In genomic region chr1:21936366-21937031, GRCh38 we compare ENCODE assay signal across 1 cellular context.
TF ChIP-seq lines count a peak whose summit lies in the region.

No MANE protein-coding gene starts in this region.

TF ChIP-seq in K562, 482 proteins besides CTCF, POLR2A, EP300 and RAD21 (continued from another document and continues in another):
- peak; percentile 89 to 94 for TF ChIP-seq KDM1A (IDR thresholded peaks at IDR 0.05)
- no peak for TF ChIP-seq SRSF9 (IDR thresholded peaks at IDR 0.05; ENCODE audit: borderline replicate concordance, low read depth, low read length)
- no peak for TF ChIP-seq LEF1 (IDR thresholded peaks at IDR 0.05)
- no peak for TF ChIP-seq RREB1 (CRISPR knock-in tag; IDR thresholded peaks at IDR 0.05)
- TF ChIP-seq PURB (CRISPR knock-in tag; IDR thresholded peaks at IDR 0.05; ENCODE audit: low read depth): no peak
- peak; percentile 65 for TF ChIP-seq SAP30 (IDR thresholded peaks at IDR 0.05; ENCODE audit: borderline replicate concordance, insufficient read depth, low read depth, low read length, poor library complexity, severe bottlenecking)
- peak; percentile 27 for TF ChIP-seq CCNT2 (IDR thresholded peaks at IDR 0.05; ENCODE audit: borderline replicate concordance, extremely low read depth, insufficient read length, low read depth, low read length)
- TF ChIP-seq ZNF707 (CRISPR knock-in tag; conservative IDR thresholded peaks at IDR 0.05): no peak; the same call in 1 of the 2 replicates
- no peak for TF ChIP-seq ID3 (CRISPR knock-in tag; IDR thresholded peaks at IDR 0.05)
- TF ChIP-seq ID3 (tag; IDR thresholded peaks at IDR 0.05): no peak
- TF ChIP-seq KHSRP (IDR thresholded peaks at IDR 0.05): no peak
- no peak for TF ChIP-seq PREB (CRISPR knock-in tag; IDR thresholded peaks at IDR 0.05)
- no peak for TF ChIP-seq ZNF175 (CRISPR knock-in tag; IDR thresholded peaks at IDR 0.05; ENCODE audit: low read depth)
- no peak for TF ChIP-seq CAMTA2 (CRISPR knock-in tag; conservative IDR thresholded peaks at IDR 0.05)
- peak; percentile 48 for TF ChIP-seq CTBP1 (IDR thresholded peaks at IDR 0.05; ENCODE audit: borderline replicate concordance)
- TF ChIP-seq NONO (IDR thresholded peaks at IDR 0.05; ENCODE audit: low read depth in 2 of 2, low read length in 1 of 2): 0 out of 4 replicates have a peak, but pooled peaks of 1 of the 2 experiments have one; percentile 33
- no peak for TF ChIP-seq THRA (IDR thresholded peaks at IDR 0.05)
- no peak for TF ChIP-seq PATZ1 (CRISPR knock-in tag; IDR thresholded peaks at IDR 0.05; ENCODE audit: borderline replicate concordance)
- peak in 1 of 2 experiments; percentile 80; a peak in 2 of 4 replicates for TF ChIP-seq RCOR1 (IDR thresholded peaks at IDR 0.05; ENCODE audit: borderline replicate concordance in 1 of 2, low read depth in 2 of 2, low read length in 2 of 2)
- TF ChIP-seq ATF1 (CRISPR knock-in tag; IDR thresholded peaks at IDR 0.05): no peak
- TF ChIP-seq ATF1 (tag; IDR thresholded peaks at IDR 0.05): 0 out of 2 replicates have a peak, but pooled peaks have one; percentile 14
- TF ChIP-seq MAX (CRISPR knock-in tag; IDR thresholded peaks at IDR 0.05): peak; percentile 62; the same call in 1 of the 2 replicates
- TF ChIP-seq ZNF609 (CRISPR knock-in tag; IDR thresholded peaks at IDR 0.05; ENCODE audit: borderline replicate concordance): no peak
- peak; percentile 56; the same call in 1 of the 2 replicates for TF ChIP-seq ZBTB40 (IDR thresholded peaks at IDR 0.05)
- no peak for TF ChIP-seq ZBTB40 (CRISPR knock-in tag; IDR thresholded peaks at IDR 0.05)
